Comparison of ENCODE assay signal across 9 cellular contexts in the genomic region with DNA sequence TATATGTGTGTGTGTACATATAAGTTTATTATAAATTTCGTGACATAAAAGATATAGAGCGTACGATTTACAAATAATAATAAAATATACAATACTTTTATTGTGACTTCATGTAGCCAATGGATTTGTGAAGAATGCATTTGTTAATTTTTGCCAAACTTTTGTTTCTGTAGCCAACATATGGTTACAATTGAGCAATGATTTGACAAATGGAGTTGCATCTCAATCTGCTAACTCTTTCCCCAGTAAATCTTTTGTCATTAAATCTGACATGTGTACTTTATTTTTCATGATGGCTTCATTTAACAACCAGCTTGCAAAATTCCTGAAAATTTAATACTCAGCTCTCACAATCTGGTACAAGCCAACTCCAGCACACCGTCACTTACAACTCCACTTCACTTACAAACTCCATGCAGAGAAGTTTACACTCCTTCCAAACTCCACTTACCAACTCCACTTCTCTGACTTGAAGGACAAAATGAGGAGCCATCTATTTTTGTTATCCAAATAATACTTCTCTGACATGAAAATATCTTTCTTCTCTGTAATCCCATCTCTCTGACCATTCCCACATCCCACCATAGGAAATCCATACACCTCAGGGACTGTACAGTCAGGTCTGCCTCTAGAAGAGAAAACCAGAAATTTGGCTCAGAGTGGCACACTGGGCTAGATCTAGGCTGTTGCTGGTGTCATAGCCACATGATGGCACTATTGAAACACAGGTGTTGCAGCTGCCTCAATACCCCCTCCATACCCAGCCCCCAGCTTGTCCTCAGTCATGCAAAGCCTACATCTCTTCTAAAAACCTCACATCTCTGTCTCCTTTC. TPM values are rescaled to one million over a fixed set of nuclear protein-coding genes. Genes with fewer than 3 reads are reported as not detected.
DNase-seq lines count a peak whose midpoint lies in the region; ATAC-seq and TF ChIP-seq lines count a peak whose summit lies in the region.
"Had no signal": no experiment of that assay in that cellular context is flagged by ENCODE, and none has a peak within 500 bp of the region (broad histone marks: within the 10 kb centered on the region; RNA-seq: fewer than 3 reads in every experiment).

No MANE protein-coding gene starts in this region.

- POLR2A ChIA-PET in RWPE1 (lab: Yijun Ruan, JAX; ENCODE audit: low non-redundant PET): no interaction called here

- intact Hi-C loops in transverse colon (cut with DNase I; ENCODE audit: low total_unique reads): no loop called here

- DNase-seq in DMS153 (lab: John Stamatoyannopoulos, UW) (peak; percentile 28), HCEC 1CT (peak; percentile 42), RWPE1 (ENCODE audit: low spot score) (peak; percentile 29), foreskin fibroblast (peak in 1 of 2 donors; percentile 56), transverse colon (peak; percentile 17)

- no peaks in the 10 kb centered on the region for H3K36me3 ChIP-seq in transverse colon
- H3K36me3 ChIP-seq: thoracic aorta had no signal

- H3K27me3 ChIP-seq in transverse colon: no peaks in the 10 kb centered on the region

- no peaks in the 10 kb centered on the region for H3K9me3 ChIP-seq in transverse colon
- H3K9me3 ChIP-seq: thoracic aorta had no signal

- TF ChIP-seq EP300 in transverse colon (IDR thresholded peaks at IDR 0.05; ENCODE audit: low read depth): no peak

- H3K27ac ChIP-seq in RWPE1: no peak overlapping the region
- no peak overlapping the region for H3K27ac ChIP-seq in transverse colon
- H3K27ac ChIP-seq: thoracic aorta had no signal

- CTCF ChIA-PET in RWPE1 (lab: Yijun Ruan, JAX): interaction anchor here (0.6 kb wide), 1 partner anchor 697 kb away, joined by 3 read pairs; no protein-coding TSS in a partner anchor

- WGBS in transverse colon (ENCODE audit: low coverage in 1 of 2), 2 donors: 73 to 75% methylated on average over 4 of the region's 4 CpGs

- no peak for TF ChIP-seq POLR2A in transverse colon (IDR thresholded peaks at IDR 0.05)

- TF ChIP-seq CTCF in RWPE1 (conservative IDR thresholded peaks at IDR 0.05; ENCODE audit: low read depth): no peak
- TF ChIP-seq CTCF in foreskin fibroblast (IDR thresholded peaks at IDR 0.05; ENCODE audit: low read depth, low read length): peak; percentile 22
- TF ChIP-seq CTCF in transverse colon (IDR thresholded peaks at IDR 0.05): peak in 2 of 5 experiments; percentile 24 to 31

- no peak for ATAC-seq in GM21737 (IDR thresholded peaks at IDR 0.05; ENCODE audit: unreplicated experiment)
- no peak for ATAC-seq in GM21447 (IDR thresholded peaks at IDR 0.05; ENCODE audit: unreplicated experiment)
- no peak for ATAC-seq in GM21381 (IDR thresholded peaks at IDR 0.05; ENCODE audit: unreplicated experiment)

- H3K4me3 ChIP-seq in foreskin fibroblast (ENCODE audit: low read depth in 1 of 2, low read length in 2 of 2) (no peak overlapping the region), transverse colon (no peak overlapping the region)
- H3K4me3 ChIP-seq: thoracic aorta had no signal

- in situ Hi-C loops in transverse colon (cut with MboI; ENCODE audit: low pct_ligation_motif_present in 1 of 4, low pct_unique_long_range_greater_than_20kb in 1 of 4, low sequenced_read_pairs in 3 of 4): no loop called here

- H3K4me1 ChIP-seq in transverse colon: no peaks in the 10 kb centered on the region

RNA-seq across cellular contexts. Expression of gene HIBADH, which starts 26.6 kb away (rescaled TPM):
- 10 to 100 TPM; 18.0 to 74.8 (median 41.2) TPM for total RNA-seq in transverse colon

RNA-seq across cellular contexts. Expression of gene TAX1BP1, which starts 50.7 kb away (rescaled TPM):
- 100 to 1,000 TPM in 3 of 4 donors, 10 to 100 TPM in 1; 67.9 to 133 (median 123) TPM for total RNA-seq in transverse colon
